8 cellular contexts compared by ENCODE assay signal in genomic region chr2:8543065-8543411, GRCh38.
DNase-seq lines count a peak whose midpoint lies in the region; ATAC-seq lines count a peak whose summit lies in the region.
"Had no signal": no experiment of that assay in that cellular context is flagged by ENCODE, and none has a peak within 500 bp of the region (broad histone marks: within the 10 kb centered on the region; RNA-seq: fewer than 3 reads in every experiment).

No MANE protein-coding gene starts in this region.

- H3K27ac Mint-ChIP-seq in activated naive CD8-positive, alpha-beta T cell treated with anti-CD3 and anti-CD28 coated beads, Interleukin-2, amount 10 ng/mL, durations not matched to agents 7 days and 5 days = peak overlapping the region; percentile 97

- no peaks in the 10 kb centered on the region for H3K36me3 ChIP-seq in skeletal muscle tissue (ENCODE audit: control insufficient read depth in 3 of 3, insufficient read depth in 3 of 3, low read length in 3 of 3)

- ATAC-seq in GM21390 (IDR thresholded peaks at IDR 0.05; ENCODE audit: unreplicated experiment) = peak; percentile 9
- ATAC-seq in HG03135 (IDR thresholded peaks at IDR 0.05; ENCODE audit: unreplicated experiment) = peak; percentile 17
- ATAC-seq in activated naive CD8-positive, alpha-beta T cell treated with anti-CD3 and anti-CD28 coated beads, Interleukin-2, amount 10 ng/mL, durations not matched to agents 7 days and 5 days (ENCODE audit: low read depth) = no peak
- no peak for ATAC-seq in HG03565 (IDR thresholded peaks at IDR 0.05; ENCODE audit: unreplicated experiment)
- no peak for ATAC-seq in GM21515 (IDR thresholded peaks at IDR 0.05; ENCODE audit: unreplicated experiment)
- ATAC-seq: K562 had no signal

- H3K4me3 Mint-ChIP-seq in activated naive CD8-positive, alpha-beta T cell treated with anti-CD3 and anti-CD28 coated beads, Interleukin-2, amount 10 ng/mL, durations not matched to agents 7 days and 5 days = peak overlapping the region; percentile 68

- peaks cover 0 to 3% (median 0%) of the 10 kb centered on the region in 3 donors for H3K27me3 ChIP-seq in skeletal muscle tissue (ENCODE audit: control insufficient read depth in 3 of 3, insufficient read depth in 3 of 3, low read length in 3 of 3)

- no peaks in the 10 kb centered on the region for H3K9me3 Mint-ChIP-seq in activated naive CD8-positive, alpha-beta T cell treated with anti-CD3 and anti-CD28 coated beads, Interleukin-2, amount 10 ng/mL, durations not matched to agents 7 days and 5 days

- peaks cover 88% of the 10 kb centered on the region for H3K4me1 Mint-ChIP-seq in activated naive CD8-positive, alpha-beta T cell treated with anti-CD3 and anti-CD28 coated beads, Interleukin-2, amount 10 ng/mL, durations not matched to agents 7 days and 5 days

- no peak overlapping the region for H3K9ac ChIP-seq in skeletal muscle tissue (ENCODE audit: low read depth in 1 of 3, low read length in 3 of 3)

- POLR2A ChIA-PET in activated naive CD8-positive, alpha-beta T cell treated with anti-CD3 and anti-CD28 coated beads, Interleukin-2, amount 10 ng/mL, durations not matched to agents 7 days and 5 days (lab: Charles Lee) = interaction anchor here (0.6 to 8.4 kb wide), 14 partner anchors 11 to 242 kb away, joined by 3 to 122 read pairs (median 7); partner anchors contain the start of gene ID2

- H3K9me3 ChIP-seq in skeletal muscle tissue (ENCODE audit: control insufficient read depth in 3 of 3, low read length in 3 of 3) = no peaks in the 10 kb centered on the region

- peaks cover 15 to 23% (median 17%) of the 10 kb centered on the region in 3 donors for H3K4me1 ChIP-seq in skeletal muscle tissue (ENCODE audit: control insufficient read depth in 3 of 3, insufficient read depth in 3 of 3, low read length in 3 of 3)

- DNase-seq in activated naive CD8-positive, alpha-beta T cell treated with anti-CD3 and anti-CD28 coated beads, Interleukin-2, amount 10 ng/mL, durations not matched to agents 7 days and 5 days = peak; percentile 33
- DNase-seq in kidney tubule cell (ENCODE audit: low spot score) = no peak

- H3K27ac ChIP-seq in skeletal muscle tissue (ENCODE audit: low read depth, low read length) = peak overlapping the region; percentile 65

- no peak overlapping the region for H3K4me3 ChIP-seq in skeletal muscle tissue (ENCODE audit: low read length in 3 of 3)
- H3K4me3 ChIP-seq: K562 had no signal

- no peaks in the 10 kb centered on the region for H3K36me3 Mint-ChIP-seq in activated naive CD8-positive, alpha-beta T cell treated with anti-CD3 and anti-CD28 coated beads, Interleukin-2, amount 10 ng/mL, durations not matched to agents 7 days and 5 days

- no peaks in the 10 kb centered on the region for H3K27me3 Mint-ChIP-seq in activated naive CD8-positive, alpha-beta T cell treated with anti-CD3 and anti-CD28 coated beads, Interleukin-2, amount 10 ng/mL, durations not matched to agents 7 days and 5 days

Comparison
In these comparisons a context has a peak if more than half of its experiments do, and no peak if none do; other contexts are left out.
1. ATAC-seq: peak in GM21390 (single experiment) and HG03135 (single experiment); none in activated naive CD8-positive, alpha-beta T cell treated with anti-CD3 and anti-CD28 coated beads, Interleukin-2, amount 10 ng/mL, durations not matched to agents 7 days and 5 days (single experiment), HG03565 (single experiment) and GM21515 (single experiment).